In genomic region chr6:119493980-119494379, GRCh38 we compare ENCODE assay signal across 1 cellular context.
TF ChIP-seq lines count a peak whose summit lies in the region.

No MANE protein-coding gene starts in this region.

TF ChIP-seq in HepG2, 621 proteins besides CTCF, POLR2A, EP300 and RAD21 (continued from another document):
- TF ChIP-seq USF2 (IDR thresholded peaks at IDR 0.05; ENCODE audit: low read depth, low read length) (no peak), USF2 (CRISPR knock-in tag; IDR thresholded peaks at IDR 0.05; ENCODE audit: borderline replicate concordance) (no peak), ZNF546 (CRISPR knock-in tag; conservative IDR thresholded peaks at IDR 0.05) (no peak), HHEX (CRISPR knock-in tag; IDR thresholded peaks at IDR 0.05) (peak; percentile 51; the same call in 1 of the 2 replicates)
TF ChIP-seq in HepG2: peak in this region for 56.
